Comparison of ENCODE assay signal across 18 cellular contexts in genomic region chr13:43306364-43306763, GRCh38.
DNase-seq lines count a peak whose midpoint lies in the region; ATAC-seq and TF ChIP-seq lines count a peak whose summit lies in the region.
"Had no signal": no experiment of that assay in that cellular context is flagged by ENCODE, and none has a peak within 500 bp of the region (broad histone marks: within the 10 kb centered on the region; RNA-seq: fewer than 3 reads in every experiment).

No MANE protein-coding gene starts in this region.

- no peaks in the 10 kb centered on the region for H3K9me3 ChIP-seq in esophagus muscularis mucosa
- H3K9me3 ChIP-seq: BLaER1 treated with 17β-estradiol and CSF1 and Interleukin-3, amounts not matched to agents 10 nM and 100 nM; HAP-1 had no signal

- H3K27ac ChIP-seq in angular gyrus (ENCODE audit: low read depth, low read length), result peak overlapping the region; percentile 12
- peak overlapping the region in 3 of 4 donors; percentile 30 to 71 (median 67) for H3K27ac ChIP-seq in esophagus muscularis mucosa (replicated peaks in 1 of 4)
- H3K27ac ChIP-seq in rectal smooth muscle tissue (ENCODE audit: low read depth, low read length), result peak overlapping the region; percentile 53
- H3K27ac ChIP-seq: BLaER1 treated with 17β-estradiol and CSF1 and Interleukin-3, amounts not matched to agents 10 nM and 100 nM; GM23248 had no signal

- no peaks in the 10 kb centered on the region for H3K36me3 ChIP-seq in esophagus muscularis mucosa
- no peaks in the 10 kb centered on the region for H3K36me3 ChIP-seq in rectal smooth muscle tissue (ENCODE audit: control insufficient read depth, insufficient read depth, low read length)
- H3K36me3 ChIP-seq: BLaER1 treated with 17β-estradiol and CSF1 and Interleukin-3, amounts not matched to agents 10 nM and 100 nM; HAP-1 had no signal

- ATAC-seq in GM21529 (IDR thresholded peaks at IDR 0.05; ENCODE audit: unreplicated experiment), result no peak
- ATAC-seq in HG03045 (IDR thresholded peaks at IDR 0.05; ENCODE audit: unreplicated experiment), result no peak
- ATAC-seq: GM12878 had no signal

- no peak overlapping the region for H3K4me3 ChIP-seq in esophagus muscularis mucosa
- H3K4me3 ChIP-seq in rectal smooth muscle tissue (ENCODE audit: low read length), result no peak overlapping the region
- H3K4me3 ChIP-seq: BLaER1 treated with 17β-estradiol and CSF1 and Interleukin-3, amounts not matched to agents 10 nM and 100 nM; GM12878; GM23248; HAP-1 had no signal

- no peak for TF ChIP-seq CTCF in esophagus muscularis mucosa (IDR thresholded peaks at IDR 0.05)

- H3K27me3 ChIP-seq in esophagus muscularis mucosa (no peaks in the 10 kb centered on the region), rectal smooth muscle tissue (ENCODE audit: control insufficient read depth, insufficient read depth, low read length) (no peaks in the 10 kb centered on the region)
- H3K27me3 ChIP-seq: BLaER1 treated with 17β-estradiol and CSF1 and Interleukin-3, amounts not matched to agents 10 nM and 100 nM had no signal

- peaks cover 17 to 67% (median 44%) of the 10 kb centered on the region in 4 donors for H3K4me1 ChIP-seq in esophagus muscularis mucosa
- peaks cover 33% of the 10 kb centered on the region for H3K4me1 ChIP-seq in rectal smooth muscle tissue (ENCODE audit: control insufficient read depth, insufficient read depth, low read length)

- intact Hi-C loops in esophagus muscularis mucosa (cut with DNase I), result no loop called here

- no peak for TF ChIP-seq POLR2A in esophagus muscularis mucosa (IDR thresholded peaks at IDR 0.05; ENCODE audit: low read depth)

- DNase-seq in esophagus muscularis mucosa (ENCODE audit: extremely low spot score), result no peak
- no peak for DNase-seq in activated naive CD4-positive, alpha-beta T cell treated with anti-CD3 and anti-CD28 coated beads, Interleukin-2, amount 50 U/mL, for 16 hours
- DNase-seq in islet precursor cell, result no peak
- DNase-seq: CD8-positive, alpha-beta memory T cell; COR-L47; DMS 273 treated with DMSO at 0.1 percent for 48 hours; DMS53; DND-41; EL; GM23248; IMR-90 had no signal

- H3K9ac ChIP-seq in rectal smooth muscle tissue (ENCODE audit: low read length), result no peak overlapping the region
- H3K9ac ChIP-seq: BLaER1 treated with 17β-estradiol and CSF1 and Interleukin-3, amounts not matched to agents 10 nM and 100 nM; GM23248 had no signal

- no peak for TF ChIP-seq EP300 in esophagus muscularis mucosa (IDR thresholded peaks at IDR 0.05)

Comparison
In these comparisons a context has a peak if more than half of its experiments do, and no peak if none do; other contexts are left out.
1. H3K27ac ChIP-seq: peak in every context shown above with its lines; median percentile 67 in esophagus muscularis mucosa; 53 in rectal smooth muscle tissue; 12 in angular gyrus.